Comparison of ENCODE assay signal across 19 cellular contexts in genomic region chr20:34978092-34978744, GRCh38. TPM values are rescaled to one million over a fixed set of nuclear protein-coding genes. Genes with fewer than 3 reads are reported as not detected.
DNase-seq lines count a peak whose midpoint lies in the region; ATAC-seq and TF ChIP-seq lines count a peak whose summit lies in the region.
"Had no signal": no experiment of that assay in that cellular context is flagged by ENCODE, and none has a peak within 500 bp of the region (broad histone marks: within the 10 kb centered on the region; RNA-seq: fewer than 3 reads in every experiment).

No MANE protein-coding gene starts in this region.

- intact Hi-C loops in psoas muscle (cut with DNase I): no loop called here

- in situ Hi-C loops in KBM-7 (cut with MboI; ENCODE audit: low pct_unique_long_range_greater_than_20kb, low sequenced_read_pairs): no loop called here

- H3K4me3 ChIP-seq in gastroesophageal sphincter (no peak overlapping the region), right atrium auricular region (peak overlapping the region; percentile 46 to 49), psoas muscle (peak overlapping the region; percentile 15)
- H3K4me3 ChIP-seq: SJCRH30 had no signal

- H3K27me3 ChIP-seq in gastroesophageal sphincter (peaks cover 38% of the 10 kb centered on the region), right atrium auricular region (no peaks in the 10 kb centered on the region), psoas muscle (ENCODE audit: insufficient read depth in 3 of 3, low read length in 2 of 3) (no peaks in the 10 kb centered on the region)
- H3K27me3 ChIP-seq: SJCRH30 had no signal

- H3K9me3 ChIP-seq in gastroesophageal sphincter (no peaks in the 10 kb centered on the region), right atrium auricular region (no peaks in the 10 kb centered on the region), psoas muscle (no peaks in the 10 kb centered on the region)
- H3K9me3 ChIP-seq: SJCRH30 had no signal

- WGBS in gastroesophageal sphincter (ENCODE audit: low coverage in 1 of 2), 2 donors: 60 to 76% methylated on average over 3 to 4 of the region's 10 CpGs
- 31 to 37% (median 33%) methylated on average over 10 of the region's 10 CpGs for WGBS in psoas muscle, 3 donors

- peak; percentile 19 for DNase-seq in NCI-H774 (lab: John Stamatoyannopoulos, UW)
- no peak for DNase-seq in right atrium auricular region (ENCODE audit: low spot score)
- DNase-seq in psoas muscle: peak in 1 of 2 donors; percentile 82
- DNase-seq in NCI-H748 (lab: John Stamatoyannopoulos, UW; ENCODE audit: unreplicated experiment): no peak
- DNase-seq in stimulated activated naive CD8-positive, alpha-beta T cell treated with anti-CD3 and anti-CD28 coated beads, Interleukin-15, Interleukin-2, amounts not matched to agents 100 U/mL and 50 U/mL, for 24 hours: no peak
- no peak for DNase-seq in activated CD4-positive, alpha-beta T cell treated with anti-CD3 and anti-CD28 coated beads for 1 hour
- DNase-seq in KBM-7: no peak
- DNase-seq: AML-193; CD4-positive, alpha-beta T cell; DND-41; GDM1; NCI-H1048; NCI-H1694; NCI-H2107; NCI-H446 treated with DMSO at 0.1 percent for 48 hours; SJCRH30 had no signal

- H3K36me3 ChIP-seq in gastroesophageal sphincter (no peaks in the 10 kb centered on the region), right atrium auricular region (no peaks in the 10 kb centered on the region), psoas muscle (ENCODE audit: insufficient read depth in 1 of 2, low read depth in 1 of 2) (no peaks in the 10 kb centered on the region)
- H3K36me3 ChIP-seq: SJCRH30 had no signal

- no peak for TF ChIP-seq EP300 in gastroesophageal sphincter (IDR thresholded peaks at IDR 0.05)

- no peak for TF ChIP-seq CTCF in gastroesophageal sphincter (IDR thresholded peaks at IDR 0.05)
- TF ChIP-seq CTCF in right atrium auricular region (IDR thresholded peaks at IDR 0.05): no peak
- TF ChIP-seq CTCF in psoas muscle (IDR thresholded peaks at IDR 0.05): no peak

- no peak for TF ChIP-seq POLR2A in gastroesophageal sphincter (IDR thresholded peaks at IDR 0.05)

- H3K27ac ChIP-seq in gastroesophageal sphincter: no peak overlapping the region
- peak overlapping the region; percentile 85 to 98 for H3K27ac ChIP-seq in right atrium auricular region
- peak overlapping the region; percentile 82 for H3K27ac ChIP-seq in psoas muscle
- H3K27ac ChIP-seq: SJCRH30 had no signal

- ATAC-seq in gastroesophageal sphincter: peak; percentile 8
- peak; percentile 76 to 82 (median 80) for ATAC-seq in psoas muscle
- no peak for ATAC-seq in stimulated activated naive CD8-positive, alpha-beta T cell treated with anti-CD3 and anti-CD28 coated beads, Interleukin-15, Interleukin-2, amounts not matched to agents 100 U/mL and 50 U/mL, for 24 hours
- ATAC-seq: HCT116 had no signal

- H3K4me1 ChIP-seq in gastroesophageal sphincter (peaks cover 0 to under 1% (median 0%) of the 10 kb centered on the region in 3 donors), right atrium auricular region (peaks cover 0 to 14% of the 10 kb centered on the region in 2 donors), psoas muscle (peaks cover 22% of the 10 kb centered on the region)

RNA-seq across cellular contexts. Expression of gene MYH7B, which starts 22.6 kb away (rescaled TPM):
- total RNA-seq in gastroesophageal sphincter (under 1 TPM; 0.07 to 0.78 (median 0.16) TPM), right atrium auricular region (10 to 100 TPM; 24.4 to 34.9 TPM), psoas muscle (100 to 1,000 TPM in 1 of 4 donors, 10 to 100 TPM in 3; 10.6 to 101 (median 22.1) TPM)
- polyA plus RNA-seq in psoas muscle: 10 to 100 TPM in 1 of 3 donors, 1 to 10 TPM in 2; 5.7 to 15.0 (median 6.4) TPM
- total RNA-seq: HT1080 had no signal

RNA-seq across cellular contexts. Expression of gene GSS, which starts 22.6 kb away (rescaled TPM):
- total RNA-seq in gastroesophageal sphincter (10 to 100 TPM; 28.0 to 47.6 (median 35.6) TPM), right atrium auricular region (10 to 100 TPM; 23.0 to 38.3 TPM), psoas muscle (10 to 100 TPM; 21.5 to 36.6 (median 26.6) TPM)
- 10 to 100 TPM; 14.5 to 26.9 (median 24.5) TPM for polyA plus RNA-seq in psoas muscle

Comparison
In these comparisons a context has a peak if more than half of its experiments do, and no peak if none do; other contexts are left out.
1. H3K27ac ChIP-seq: peak in right atrium auricular region (2 of 2) and psoas muscle (single experiment); none in gastroesophageal sphincter (0 of 4).
2. H3K4me3 ChIP-seq: peak in right atrium auricular region (2 of 2) and psoas muscle (single experiment); none in gastroesophageal sphincter (0 of 2).
3. RNA of gene MYH7B, which starts 22.6 kb away (total RNA-seq): 24.4 to 34.9 TPM in right atrium auricular region and 10.6 to 101 TPM in psoas muscle; 0.07 to 0.78 TPM in gastroesophageal sphincter; every median in the first group is over 4 times any median in the second.